In genomic region chr19:5339470-5339949, GRCh38 we compare ENCODE assay signal across 9 cellular contexts. TPM values are rescaled to one million over a fixed set of nuclear protein-coding genes. Genes with fewer than 3 reads are reported as not detected.
DNase-seq lines count a peak whose midpoint lies in the region; ATAC-seq, FAIRE-seq and TF ChIP-seq lines count a peak whose summit lies in the region.
"Had no signal": no experiment of that assay in that cellular context is flagged by ENCODE, and none has a peak within 500 bp of the region (broad histone marks: within the 10 kb centered on the region; RNA-seq: fewer than 3 reads in every experiment).

No MANE protein-coding gene starts in this region.

- H2AFZ ChIP-seq in endothelial cell of umbilical vein (ENCODE audit: low read depth, low read length): peak overlapping the region; percentile 86
- H2AFZ ChIP-seq in neuron (ENCODE audit: low read depth, low read length): no peak overlapping the region

- peaks cover 0 to 33% (median 7%) of the 10 kb centered on the region in 4 donors for H3K4me1 Mint-ChIP-seq in CD4-positive, CD25-positive, alpha-beta regulatory T cell

- BruUV-seq in endothelial cell of umbilical vein (replicated peaks; lab: Mats Ljungman, UMichigan): no TSS peak

- DNase-seq in CD4-positive, CD25-positive, alpha-beta regulatory T cell: no peak
- DNase-seq in Jurkat, Clone E6-1 (ENCODE audit: low read depth, low spot score): no peak
- DNase-seq in endothelial cell of umbilical vein (ENCODE audit: low read depth, low spot score) (no peak), COR-L47 (lab: John Stamatoyannopoulos, UW) (no peak), kidney tubule cell (ENCODE audit: low spot score) (no peak)
- no peak for DNase-seq in activated CD8-positive, alpha-beta memory T cell treated with anti-CD3 and anti-CD28 coated beads for 24 hours
- DNase-seq: effector memory CD4-positive, alpha-beta T cell had no signal

- ATAC-seq in CD4-positive, CD25-positive, alpha-beta regulatory T cell (ENCODE audit: low read depth in 2 of 2): no peak
- no peak for ATAC-seq in HG03571 (IDR thresholded peaks at IDR 0.05; ENCODE audit: unreplicated experiment)

- no peak overlapping the region for H3K9ac ChIP-seq in endothelial cell of umbilical vein (replicated peaks; ENCODE audit: extremely low read depth, insufficient read depth, low read length)

- H3K4me1 ChIP-seq in CD4-positive, CD25-positive, alpha-beta regulatory T cell (ENCODE audit: control insufficient read depth, insufficient read depth, low read length, poor library complexity, severe bottlenecking): peaks cover 15% of the 10 kb centered on the region
- H3K4me1 ChIP-seq in endothelial cell of umbilical vein (ENCODE audit: control insufficient read depth, extremely low read depth, insufficient read depth, low read length): peaks cover 5% of the 10 kb centered on the region
- H3K4me1 ChIP-seq in neuron (ENCODE audit: insufficient read depth, low read length): peaks cover 29% of the 10 kb centered on the region

- H3K9me3 ChIP-seq in CD4-positive, CD25-positive, alpha-beta regulatory T cell (ENCODE audit: control insufficient read depth in 2 of 2, low read length in 2 of 2): no peaks in the 10 kb centered on the region
- H3K9me3 ChIP-seq in endothelial cell of umbilical vein (replicated peaks; ENCODE audit: control insufficient read depth, insufficient read depth, low read length) (no peaks in the 10 kb centered on the region), neuron (ENCODE audit: low read length) (no peaks in the 10 kb centered on the region)

- peaks cover 52% of the 10 kb centered on the region for H3K27me3 Mint-ChIP-seq in CD4-positive, CD25-positive, alpha-beta regulatory T cell

- H3K36me3 Mint-ChIP-seq in CD4-positive, CD25-positive, alpha-beta regulatory T cell: no peaks in the 10 kb centered on the region

- H3K9me3 Mint-ChIP-seq in CD4-positive, CD25-positive, alpha-beta regulatory T cell: peaks cover 0 to 6% (median 0%) of the 10 kb centered on the region in 7 donors

- H4K20me1 ChIP-seq in endothelial cell of umbilical vein (replicated peaks; ENCODE audit: control insufficient read depth, extremely low read depth, insufficient read depth, low read length): no peaks in the 10 kb centered on the region

- POLR2A ChIA-PET in endothelial cell of umbilical vein (lab: Charles Lee): no interaction called here

- H3K27me3 ChIP-seq in CD4-positive, CD25-positive, alpha-beta regulatory T cell (ENCODE audit: control insufficient read depth, insufficient read depth, low read length): peaks cover 5% of the 10 kb centered on the region
- peaks cover 14 to 25% of the 10 kb centered on the region in 2 experiments for H3K27me3 ChIP-seq in endothelial cell of umbilical vein (ENCODE audit: control insufficient read depth in 2 of 2, insufficient read depth in 2 of 2, low read length in 2 of 2)
- no peaks in the 10 kb centered on the region for H3K27me3 ChIP-seq in neuron (ENCODE audit: insufficient read depth, low read length)

- H3K79me2 ChIP-seq in endothelial cell of umbilical vein (ENCODE audit: control insufficient read depth, insufficient read depth, low read length): no peaks in the 10 kb centered on the region

- no peak for FAIRE-seq in endothelial cell of umbilical vein (lab: Jason Lieb, UNC)

- H3K36me3 ChIP-seq in CD4-positive, CD25-positive, alpha-beta regulatory T cell (ENCODE audit: control insufficient read depth, insufficient read depth, low read length): no peaks in the 10 kb centered on the region
- H3K36me3 ChIP-seq in endothelial cell of umbilical vein (ENCODE audit: control insufficient read depth in 2 of 2, extremely low read depth in 1 of 2, insufficient read depth in 2 of 2, low read length in 2 of 2) (no peaks in the 10 kb centered on the region), neuron (ENCODE audit: insufficient read depth, low read length) (peaks cover 14% of the 10 kb centered on the region)

- intact Hi-C loops in endothelial cell of umbilical vein (cut with micrococcal nuclease): no loop called here

- CTCF ChIA-PET in endothelial cell of umbilical vein (lab: Charles Lee): no interaction called here

- H3K4me2 ChIP-seq in endothelial cell of umbilical vein (ENCODE audit: insufficient read depth, low read length): no peak overlapping the region

- no peak for TF ChIP-seq CTCF in endothelial cell of umbilical vein (IDR thresholded peaks at IDR 0.05; ENCODE audit: extremely low read depth in 1 of 2, insufficient read depth in 1 of 2, low read depth in 1 of 2, low read length in 2 of 2)

- no peak overlapping the region for H3K4me3 ChIP-seq in CD4-positive, CD25-positive, alpha-beta regulatory T cell (ENCODE audit: low read depth, low read length)
- peak overlapping the region; percentile 63 for H3K4me3 ChIP-seq in Jurkat, Clone E6-1 (ENCODE audit: low read length)
- H3K4me3 ChIP-seq in endothelial cell of umbilical vein (replicated peaks in 1 of 3; ENCODE audit: insufficient read depth in 1 of 3, low read depth in 1 of 3, low read length in 3 of 3) (peak overlapping the region in 1 of 3 experiments; percentile 42), neuron (ENCODE audit: low read length) (peak overlapping the region; percentile 95)

- H3K4me3 Mint-ChIP-seq in CD4-positive, CD25-positive, alpha-beta regulatory T cell: peak overlapping the region in 3 of 4 donors; percentile 15 to 82 (median 71)

- no peak for TF ChIP-seq POLR2A in endothelial cell of umbilical vein (IDR thresholded peaks at IDR 0.05; ENCODE audit: low read depth, low read length)

- no peaks in the 10 kb centered on the region for H3K9me1 ChIP-seq in endothelial cell of umbilical vein (replicated peaks; ENCODE audit: control insufficient read depth, extremely low read depth, insufficient read depth, low read length)

- dilution Hi-C loops in endothelial cell of umbilical vein (cut with MboI; ENCODE audit: extremely low pct_ligation_motif_present, low sequenced_read_pairs): no loop called here

- no peak overlapping the region for H3K27ac ChIP-seq in CD4-positive, CD25-positive, alpha-beta regulatory T cell (ENCODE audit: insufficient read depth, low read length, poor library complexity, severe bottlenecking)
- H3K27ac ChIP-seq in endothelial cell of umbilical vein (ENCODE audit: insufficient read depth, low read depth, low read length): no peak overlapping the region

- no peak overlapping the region for H3K27ac Mint-ChIP-seq in CD4-positive, CD25-positive, alpha-beta regulatory T cell

TF ChIP-seq in endothelial cell of umbilical vein, 7 proteins besides CTCF, POLR2A, EP300 and RAD21:
- TF ChIP-seq JUN (IDR thresholded peaks at IDR 0.05; ENCODE audit: borderline replicate concordance, insufficient read depth, insufficient read length, low read depth) (no peak), GATA2 (IDR thresholded peaks at IDR 0.05; ENCODE audit: insufficient read depth, insufficient read length, low read depth, low read length) (no peak), EZH2 (IDR thresholded peaks at IDR 0.05; ENCODE audit: borderline replicate concordance, low read depth, low read length, severe bottlenecking) (peak; percentile 62)
TF ChIP-seq in endothelial cell of umbilical vein: peak in this region for 1.

RNA-seq across cellular contexts. Expression of gene PTPRS, which starts 1.1 kb away (rescaled TPM):
- 0.64 TPM for total RNA-seq in CD4-positive, CD25-positive, alpha-beta regulatory T cell
- under 1 TPM in 2 of 4 donors, not detected in 2; 0.57 to 0.69 TPM for polyA plus RNA-seq in CD4-positive, CD25-positive, alpha-beta regulatory T cell
- polyA plus RNA-seq in Jurkat, Clone E6-1 (2012; ENCODE audit: insufficient read depth, insufficient read length): 47.6 TPM
- total RNA-seq in endothelial cell of umbilical vein: 12.5 and 16.1 TPM in 2 replicates
- 10.1 and 13.1 TPM in 2 replicates for polyA plus RNA-seq in endothelial cell of umbilical vein
- 5.5 and 7.4 TPM in 2 replicates for polyA plus RNA-seq in endothelial cell of umbilical vein (2011; cell fraction: cytosol; rRNA removed)
- polyA plus RNA-seq in endothelial cell of umbilical vein (2011; cell fraction: nucleus; rRNA removed): 17.3 and 19.8 TPM in 2 replicates
- 12.7 and 19.1 TPM in 2 replicates for polyA plus RNA-seq in endothelial cell of umbilical vein (2012)
- 20.1 and 21.9 TPM in 2 replicates for polyA minus RNA-seq in endothelial cell of umbilical vein
- polyA minus RNA-seq in endothelial cell of umbilical vein (2011; cell fraction: cytosol; rRNA and poly(A)+ RNA removed): 37.2 TPM
- 8.8 and 11.9 TPM in 2 replicates for polyA minus RNA-seq in endothelial cell of umbilical vein (2011; cell fraction: nucleus; rRNA and poly(A)+ RNA removed)
